In genomic region chr12:58651850-58652249, GRCh38 we compare ENCODE assay signal across 33 cellular contexts.
DNase-seq lines count a peak whose midpoint lies in the region; ATAC-seq and TF ChIP-seq lines count a peak whose summit lies in the region.
"Had no signal": no experiment of that assay in that cellular context is flagged by ENCODE, and none has a peak within 500 bp of the region (broad histone marks: within the 10 kb centered on the region; RNA-seq: fewer than 3 reads in every experiment).

No MANE protein-coding gene starts in this region.

- H3K4me1 ChIP-seq in right cardiac atrium (ENCODE audit: control insufficient read depth, insufficient read depth, low read length) (peaks cover 1% of the 10 kb centered on the region), left ventricle myocardium inferior (no peaks in the 10 kb centered on the region), heart left ventricle (peaks cover 0 to 6% (median 0%) of the 10 kb centered on the region in 12 donors), right atrium auricular region (no peaks in the 10 kb centered on the region)
- H3K4me1 ChIP-seq: A549; BE2C; BLaER1; BLaER1 treated with 17β-estradiol and CSF1 and Interleukin-3, amounts not matched to agents 10 nM and 100 nM; Caco-2 had no signal

- H3K4me3 ChIP-seq in right cardiac atrium (ENCODE audit: low read length) (no peak overlapping the region), left ventricle myocardium inferior (no peak overlapping the region), heart left ventricle (no peak overlapping the region), right atrium auricular region (no peak overlapping the region)
- H3K4me3 ChIP-seq: A549; BLaER1; BLaER1 treated with 17β-estradiol and CSF1 and Interleukin-3, amounts not matched to agents 10 nM and 100 nM had no signal

- H3K27ac ChIP-seq in right cardiac atrium (ENCODE audit: low read length), result no peak overlapping the region
- H3K27ac ChIP-seq in left ventricle myocardium inferior (replicated peaks), result no peak overlapping the region
- no peak overlapping the region for H3K27ac ChIP-seq in heart left ventricle
- no peak overlapping the region for H3K27ac ChIP-seq in right atrium auricular region
- H3K27ac ChIP-seq: 22Rv1; A549; BLaER1; BLaER1 treated with 17β-estradiol and CSF1 and Interleukin-3, amounts not matched to agents 10 nM and 100 nM; C4-2B had no signal

- DNase-seq in Right ventricle myocardium inferior (ENCODE audit: missing footprints) (no peak), right cardiac atrium (no peak), Right ventricle myocardium superior (no peak), left ventricle myocardium inferior (no peak), heart left ventricle (no peak), right atrium auricular region (ENCODE audit: low spot score) (no peak), left ventricle myocardium superior (no peak), cardiac septum (ENCODE audit: low spot score) (no peak)
- DNase-seq: 8988T; ACHN; AML-193; BE2C; C1 segment of cervical spinal cord; Caco-2; Calu3; CD4-positive, alpha-beta memory T cell; CD4-positive, alpha-beta T cell; CD4-positive, CD25-positive, alpha-beta regulatory T cell; CD8-positive, alpha-beta memory T cell; CD8-positive, alpha-beta T cell; COR-L47; DMS 273 treated with DMSO at 0.1 percent for 48 hours; DMS153; DMS53; DMS79; DMS79 treated with DMSO at 0.1 percent for 48 hours; DND-41; EL had no signal

- no peaks in the 10 kb centered on the region for H3K27me3 ChIP-seq in right cardiac atrium (ENCODE audit: control insufficient read depth, insufficient read depth)
- H3K27me3 ChIP-seq in left ventricle myocardium inferior (ENCODE audit: low read depth), result peaks cover 14% of the 10 kb centered on the region
- no peaks in the 10 kb centered on the region for H3K27me3 ChIP-seq in heart left ventricle
- H3K27me3 ChIP-seq in right atrium auricular region, result no peaks in the 10 kb centered on the region
- H3K27me3 ChIP-seq: BE2C; BLaER1; BLaER1 treated with 17β-estradiol and CSF1 and Interleukin-3, amounts not matched to agents 10 nM and 100 nM had no signal

- ATAC-seq in Right ventricle myocardium inferior, result peak; percentile 89
- ATAC-seq in right cardiac atrium, result no peak
- peak; percentile 90 for ATAC-seq in Right ventricle myocardium superior (ENCODE audit: poor library complexity)
- ATAC-seq in heart left ventricle, result peak; percentile 47 to 95 (median 54)
- peak; percentile 95 for ATAC-seq in left ventricle myocardium superior
- ATAC-seq: A549; CD8-positive, alpha-beta T cell had no signal

- H3K9me3 ChIP-seq in right cardiac atrium (ENCODE audit: control insufficient read depth, low read length) (no peaks in the 10 kb centered on the region), left ventricle myocardium inferior (replicated peaks) (peaks cover 13% of the 10 kb centered on the region), heart left ventricle (peaks cover 0 to 13% (median 3%) of the 10 kb centered on the region in 12 donors), right atrium auricular region (peaks cover 0 to 8% of the 10 kb centered on the region in 2 donors)
- H3K9me3 ChIP-seq: BE2C had no signal

- no peaks in the 10 kb centered on the region for H3K36me3 ChIP-seq in left ventricle myocardium inferior
- no peaks in the 10 kb centered on the region for H3K36me3 ChIP-seq in heart left ventricle
- no peaks in the 10 kb centered on the region for H3K36me3 ChIP-seq in right atrium auricular region
- H3K36me3 ChIP-seq: BE2C; BLaER1; BLaER1 treated with 17β-estradiol and CSF1 and Interleukin-3, amounts not matched to agents 10 nM and 100 nM had no signal

- 64% methylated on average over 3 of the region's 3 CpGs for WGBS in right cardiac atrium
- WGBS in heart left ventricle, 4 donors, result 50 to 69% (median 59%) methylated on average over 3 of the region's 3 CpGs

- no peak for TF ChIP-seq POLR2A in heart left ventricle (IDR thresholded peaks at IDR 0.05)

- intact Hi-C loops in Right ventricle myocardium inferior (cut with DNase I), result no loop called here
- intact Hi-C loops in right cardiac atrium (cut with DNase I), result no loop called here
- intact Hi-C loops in Right ventricle myocardium superior (cut with DNase I), result no loop called here
- intact Hi-C loops in left ventricle myocardium inferior (cut with micrococcal nuclease), result no loop called here
- intact Hi-C loops in heart left ventricle (cut with DNase I), result no loop called here
- intact Hi-C loops in left ventricle myocardium superior (cut with micrococcal nuclease), result no loop called here
- intact Hi-C loops in cardiac septum (cut with DNase I), result no loop called here

- TF ChIP-seq CTCF in left ventricle myocardium inferior (IDR thresholded peaks at IDR 0.05; ENCODE audit: borderline replicate concordance) (no peak), heart left ventricle (IDR thresholded peaks at IDR 0.05) (no peak), right atrium auricular region (IDR thresholded peaks at IDR 0.05) (no peak)

Comparison
In these comparisons a context has a peak if more than half of its experiments do, and no peak if none do; other contexts are left out.
1. ATAC-seq: peak in Right ventricle myocardium inferior (single experiment), Right ventricle myocardium superior (single experiment), heart left ventricle (4 of 4) and left ventricle myocardium superior (single experiment); none in right cardiac atrium (0 of 2).